In the genomic region with DNA sequence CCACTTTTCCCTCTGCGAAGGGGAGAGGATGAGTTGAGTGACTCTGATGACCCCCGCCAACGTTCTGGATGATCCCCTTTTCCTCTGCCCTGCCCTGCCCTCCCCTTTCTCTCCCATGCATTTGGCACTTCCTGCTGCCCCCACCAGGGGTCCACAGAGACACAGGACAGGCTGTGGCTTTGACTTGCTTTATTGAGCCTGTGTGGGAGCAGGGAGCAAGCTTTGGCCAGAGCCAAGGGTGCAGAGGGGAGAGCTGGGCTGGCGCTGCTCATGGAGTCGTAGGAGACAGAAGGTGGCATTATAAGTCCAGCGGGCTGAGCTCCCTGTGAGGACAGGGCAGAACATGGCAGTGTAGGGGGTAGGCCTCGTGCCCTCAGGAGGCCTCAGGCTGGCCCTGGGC, we compare ENCODE assay signal across 9 cellular contexts. TPM values are rescaled to one million over a fixed set of nuclear protein-coding genes. Genes with fewer than 3 reads are reported as not detected.
DNase-seq lines count a peak whose midpoint lies in the region; ATAC-seq lines count a peak whose summit lies in the region.
"Had no signal": no experiment of that assay in that cellular context is flagged by ENCODE, and none has a peak within 500 bp of the region (broad histone marks: within the 10 kb centered on the region; RNA-seq: fewer than 3 reads in every experiment).

No MANE protein-coding gene starts in this region.

- ATAC-seq in GM18858 (IDR thresholded peaks at IDR 0.05; ENCODE audit: unreplicated experiment): no peak
- ATAC-seq in GM19351 (IDR thresholded peaks at IDR 0.05; ENCODE audit: unreplicated experiment): no peak

- H3K36me3 ChIP-seq in adipocyte (ENCODE audit: control insufficient read depth, insufficient read depth, low read length, severe bottlenecking): no peaks in the 10 kb centered on the region

- no peaks in the 10 kb centered on the region for H3K9me3 ChIP-seq in adipocyte (ENCODE audit: control insufficient read depth, low read length)

- DNase-seq in NCI-H526 (lab: John Stamatoyannopoulos, UW) (peak; percentile 20 to 70), NCI-H526 treated with DMSO at 0.1 percent for 48 hours (lab: John Stamatoyannopoulos, UW) (no peak), LoVo (ENCODE audit: low spot score) (peak; percentile 12), adipocyte (ENCODE audit: low read depth) (peak; percentile 62), lung microvascular endothelial cell (ENCODE audit: low read depth in 2 of 2) (peak; percentile 27 to 40), DMS79 (lab: John Stamatoyannopoulos, UW) (no peak)
- DNase-seq: activated naive CD8-positive, alpha-beta T cell treated with anti-CD3 and anti-CD28 coated beads, Interleukin-2, amount 10 ng/mL, durations not matched to agents 7 days and 5 days had no signal

- H3K4me1 ChIP-seq in adipocyte (ENCODE audit: control insufficient read depth, insufficient read depth, low read length): no peaks in the 10 kb centered on the region

- H3K27me3 ChIP-seq in adipocyte (replicated peaks; ENCODE audit: control insufficient read depth, insufficient read depth, low read length): no peaks in the 10 kb centered on the region

- no peak overlapping the region for H3K9ac ChIP-seq in adipocyte (ENCODE audit: low read length)

- no peak overlapping the region for H3K4me3 ChIP-seq in adipocyte (ENCODE audit: low read length)

RNA-seq across cellular contexts. Expression of a gene that starts 1.6 kb away (rescaled TPM):
- total RNA-seq in lung microvascular endothelial cell: not detected in 2 replicates
- total RNA-seq: activated naive CD8-positive, alpha-beta T cell treated with anti-CD3 and anti-CD28 coated beads, Interleukin-2, amount 10 ng/mL, durations not matched to agents 7 days and 5 days had no signal

RNA-seq across cellular contexts. Expression of a gene that starts 13.1 kb away (rescaled TPM):
- total RNA-seq in lung microvascular endothelial cell: not detected in 2 replicates
- total RNA-seq: activated naive CD8-positive, alpha-beta T cell treated with anti-CD3 and anti-CD28 coated beads, Interleukin-2, amount 10 ng/mL, durations not matched to agents 7 days and 5 days had no signal

RNA-seq across cellular contexts. Expression of a gene that starts 33.3 kb away (rescaled TPM):
- total RNA-seq in lung microvascular endothelial cell: under 0.01 TPM in 2 replicates

Comparison
In these comparisons a context has a peak if more than half of its experiments do, and no peak if none do; other contexts are left out.
1. DNase-seq: peak in NCI-H526 (2 of 2), LoVo (single experiment), adipocyte (single experiment) and lung microvascular endothelial cell (2 of 2); none in NCI-H526 treated with DMSO at 0.1 percent for 48 hours (single experiment) and DMS79 (single experiment).